ENCODE assay signal across 23 cellular contexts in genomic region chr10:123521076-123521475, GRCh38.
"Had no signal": no experiment of that assay in that cellular context is flagged by ENCODE, and none has a peak within 500 bp of the region (broad histone marks: within the 10 kb centered on the region; RNA-seq: fewer than 3 reads in every experiment).

No MANE protein-coding gene starts in this region.

- H3K36me3 ChIP-seq: gastrocnemius medialis, heart right ventricle, ovary, right atrium auricular region, sigmoid colon, transverse colon had no signal

- ATAC-seq: esophagus mucosa; gastrocnemius medialis; heart right ventricle; mucosa of descending colon; naive thymus-derived CD8-positive, alpha-beta T cell; stimulated activated naive B cell treated with anti-CD40 and anti-IgM and Interleukin-4, amounts not matched to agents 10 μg/mL and 1 μg/mL and 100 μg/mL, for 72 hours; stimulated activated naive CD8-positive, alpha-beta T cell treated with anti-CD3 and anti-CD28 coated beads, Interleukin-15, amount 100 ng/mL, for 72 hours had no signal

- H3K27me3 ChIP-seq: gastrocnemius medialis, ovary, right atrium auricular region, sigmoid colon, testis, transverse colon had no signal

- H3K9me3 ChIP-seq: gastrocnemius medialis, heart right ventricle, mucosa of descending colon, ovary, right atrium auricular region, sigmoid colon, testis, transverse colon had no signal

- DNase-seq: cortex of kidney; dorsolateral prefrontal cortex; effector CD8-positive, alpha-beta T cell; gastrocnemius medialis; heart right ventricle; hypothalamus; kidney glomerular epithelial cell; mucosa of descending colon; naive thymus-derived CD8-positive, alpha-beta T cell; ovary; sigmoid colon; stimulated activated CD4-positive, alpha-beta T cell treated with anti-CD3 and anti-CD28 coated beads, Interleukin-2, amount 100 ng/mL, for 24 hours; stimulated activated CD4-positive, alpha-beta T cell treated with anti-CD3 and anti-CD28 coated beads, Interleukin-4, amount 100 ng/mL, for 4 hours; stimulated activated naive B cell treated with anti-CD40 and anti-IgM and Interleukin-4, amounts not matched to agents 10 μg/mL and 1 μg/mL and 100 μg/mL, for 72 hours; stimulated activated naive CD8-positive, alpha-beta T cell treated with anti-CD3 and anti-CD28 coated beads, Interleukin-15, amount 100 ng/mL, for 72 hours; testis; transverse colon had no signal

- H3K4me3 Mint-ChIP-seq: naive thymus-derived CD8-positive, alpha-beta T cell; stimulated activated naive B cell treated with anti-CD40 and anti-IgM and Interleukin-4, amounts not matched to agents 10 μg/mL and 1 μg/mL and 100 μg/mL, for 72 hours; stimulated activated naive CD8-positive, alpha-beta T cell treated with anti-CD3 and anti-CD28 coated beads, Interleukin-15, amount 100 ng/mL, for 72 hours had no signal

- H3K4me1 Mint-ChIP-seq: naive thymus-derived CD8-positive, alpha-beta T cell; stimulated activated naive CD8-positive, alpha-beta T cell treated with anti-CD3 and anti-CD28 coated beads, Interleukin-15, amount 100 ng/mL, for 72 hours had no signal

- H3K36me3 Mint-ChIP-seq: naive thymus-derived CD8-positive, alpha-beta T cell; stimulated activated naive B cell treated with anti-CD40 and anti-IgM and Interleukin-4, amounts not matched to agents 10 μg/mL and 1 μg/mL and 100 μg/mL, for 72 hours had no signal

- H3K27ac ChIP-seq: dorsolateral prefrontal cortex, gastrocnemius medialis, heart right ventricle, ovary, right atrium auricular region, sigmoid colon, skin epidermis, testis, transverse colon had no signal

- H3K27ac Mint-ChIP-seq: naive thymus-derived CD8-positive, alpha-beta T cell; stimulated activated naive B cell treated with anti-CD40 and anti-IgM and Interleukin-4, amounts not matched to agents 10 μg/mL and 1 μg/mL and 100 μg/mL, for 72 hours; stimulated activated naive CD8-positive, alpha-beta T cell treated with anti-CD3 and anti-CD28 coated beads, Interleukin-15, amount 100 ng/mL, for 72 hours had no signal

- H3K4me3 ChIP-seq: dorsolateral prefrontal cortex, gastrocnemius medialis, heart right ventricle, mucosa of descending colon, ovary, right atrium auricular region, sigmoid colon, skin epidermis, testis, transverse colon had no signal

- H3K4me1 ChIP-seq: gastrocnemius medialis, heart right ventricle, right atrium auricular region, sigmoid colon, testis, transverse colon had no signal

- FAIRE-seq: endometrium, islet of Langerhans, urothelium cell line had no signal

- H3K9me3 Mint-ChIP-seq: naive thymus-derived CD8-positive, alpha-beta T cell; stimulated activated naive B cell treated with anti-CD40 and anti-IgM and Interleukin-4, amounts not matched to agents 10 μg/mL and 1 μg/mL and 100 μg/mL, for 72 hours; stimulated activated naive CD8-positive, alpha-beta T cell treated with anti-CD3 and anti-CD28 coated beads, Interleukin-15, amount 100 ng/mL, for 72 hours had no signal
